ENCODE assay signal across 23 cellular contexts in the genomic region with DNA sequence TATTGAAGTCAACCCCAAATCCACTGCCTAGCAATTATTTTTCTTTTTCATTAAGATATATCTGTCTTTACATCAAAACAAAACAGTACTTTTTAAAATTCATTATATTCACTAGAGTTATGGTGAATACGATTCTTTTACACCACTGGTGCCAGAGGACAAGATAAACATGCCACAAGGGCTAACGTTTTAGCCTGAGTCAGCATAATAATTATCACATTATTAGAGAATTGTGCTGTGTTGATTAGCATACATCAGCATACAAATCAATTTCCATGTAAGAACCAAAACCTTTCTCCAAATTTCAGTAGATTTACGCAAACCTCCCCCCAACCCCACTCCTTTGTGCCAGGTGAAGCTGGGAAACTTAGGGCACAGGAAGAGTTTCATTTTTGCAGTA.
DNase-seq lines count a peak whose midpoint lies in the region; ATAC-seq, FAIRE-seq and TF ChIP-seq lines count a peak whose summit lies in the region.
"Had no signal": no experiment of that assay in that cellular context is flagged by ENCODE, and none has a peak within 500 bp of the region (broad histone marks: within the 10 kb centered on the region; RNA-seq: fewer than 3 reads in every experiment).

No MANE protein-coding gene starts in this region.

- in situ Hi-C loops in HepG2 (cut with HindIII; ENCODE audit: extremely low pct_ligation_motif_present, low pct_unique_long_range_greater_than_20kb) (no loop called here), Panc1 (cut with HindIII; ENCODE audit: low pct_unique_long_range_greater_than_20kb, low sequenced_read_pairs) (no loop called here)

- TF ChIP-seq POLR2A in HepG2 (IDR thresholded peaks at IDR 0.05; ENCODE audit: insufficient read depth in 1 of 2, low read depth in 2 of 2, low read length in 2 of 2) (no peak), right lobe of liver (IDR thresholded peaks at IDR 0.05) (no peak), body of pancreas (IDR thresholded peaks at IDR 0.05) (no peak)

- no peak for TF ChIP-seq CTCF in HepG2 (CRISPR knock-in tag; IDR thresholded peaks at IDR 0.05)
- TF ChIP-seq CTCF in right lobe of liver (IDR thresholded peaks at IDR 0.05): no peak
- no peak for TF ChIP-seq CTCF in Panc1 (IDR thresholded peaks at IDR 0.05)
- TF ChIP-seq CTCF in pancreas (IDR thresholded peaks at IDR 0.05): no peak
- no peak for TF ChIP-seq CTCF in D721Med (IDR thresholded peaks at IDR 0.05; ENCODE audit: insufficient read depth, missing control alignments)
- TF ChIP-seq CTCF in body of pancreas (IDR thresholded peaks at IDR 0.05): no peak

- peaks cover 15% of the 10 kb centered on the region for H3K9me3 ChIP-seq in HepG2 (ENCODE audit: low read length)
- H3K9me3 ChIP-seq in right lobe of liver: no peaks in the 10 kb centered on the region
- peaks cover 22% of the 10 kb centered on the region for H3K9me3 ChIP-seq in Panc1 (ENCODE audit: control insufficient read depth, insufficient read depth, low read depth, low read length)
- peaks cover 14% of the 10 kb centered on the region for H3K9me3 ChIP-seq in iPS-20b (ENCODE audit: insufficient read depth, low read depth, low read length)
- H3K9me3 ChIP-seq in pancreas: no peaks in the 10 kb centered on the region
- peaks cover 0 to 4% (median 0%) of the 10 kb centered on the region in 3 donors for H3K9me3 ChIP-seq in body of pancreas
- H3K9me3 ChIP-seq: BE2C had no signal

- TF ChIP-seq RAD21 in HepG2 (CRISPR knock-in tag; IDR thresholded peaks at IDR 0.05): no peak

- TF ChIP-seq EP300 in HepG2 (IDR thresholded peaks at IDR 0.05; ENCODE audit: low read depth in 2 of 2, low read length in 2 of 2) (no peak), HepG2 (CRISPR knock-in tag; IDR thresholded peaks at IDR 0.05; ENCODE audit: borderline replicate concordance) (no peak)

- no peaks in the 10 kb centered on the region for H3K4me1 ChIP-seq in HepG2 (ENCODE audit: insufficient read depth, low read length)
- H3K4me1 ChIP-seq in right lobe of liver: no peaks in the 10 kb centered on the region
- H3K4me1 ChIP-seq in Panc1 (ENCODE audit: control insufficient read depth, insufficient read depth, low read length): no peaks in the 10 kb centered on the region
- H3K4me1 ChIP-seq in iPS-20b (ENCODE audit: insufficient read depth, low read length): peaks cover 19% of the 10 kb centered on the region; the same call in 1 of the 2 replicates
- H3K4me1 ChIP-seq in pancreas: no peaks in the 10 kb centered on the region
- H3K4me1 ChIP-seq in body of pancreas: no peaks in the 10 kb centered on the region
- H3K4me1 ChIP-seq: BE2C; BLaER1 treated with 17β-estradiol and CSF1 and Interleukin-3, amounts not matched to agents 10 nM and 100 nM had no signal

- ATAC-seq in HepG2 (no peak), right lobe of liver (no peak), Panc1 (no peak), pancreas (no peak), body of pancreas (no peak)
- ATAC-seq: HCT116 had no signal

- H2AFZ ChIP-seq in HepG2 (ENCODE audit: low read length): no peak overlapping the region

- no peaks in the 10 kb centered on the region for H3K79me2 ChIP-seq in HepG2 (ENCODE audit: insufficient read depth, low read length)

- CTCF ChIA-PET in HepG2 (lab: Yijun Ruan, JAX; ENCODE audit: low intra/inter-chr PET ratio, low total read pairs) (no interaction called here), Panc1 (lab: Charles Lee) (no interaction called here)

- POLR2A ChIA-PET in HepG2 (lab: Yijun Ruan, JAX): no interaction called here
- POLR2A ChIA-PET in Panc1 (lab: Charles Lee): no interaction called here

- no peak overlapping the region for H3K4me2 ChIP-seq in HepG2 (ENCODE audit: low read depth, low read length)
- H3K4me2 ChIP-seq: BLaER1 treated with 17β-estradiol and CSF1 and Interleukin-3, amounts not matched to agents 10 nM and 100 nM had no signal

- no peaks in the 10 kb centered on the region for H3K27me3 ChIP-seq in HepG2 (ENCODE audit: control insufficient read depth in 1 of 2, insufficient read depth in 2 of 2, low read length in 2 of 2)
- H3K27me3 ChIP-seq in right lobe of liver: no peaks in the 10 kb centered on the region
- H3K27me3 ChIP-seq in Panc1 (ENCODE audit: control insufficient read depth, insufficient read depth, low read length): no peaks in the 10 kb centered on the region
- H3K27me3 ChIP-seq in iPS-20b (ENCODE audit: insufficient read depth, low read length): no peaks in the 10 kb centered on the region
- no peaks in the 10 kb centered on the region for H3K27me3 ChIP-seq in pancreas
- H3K27me3 ChIP-seq in body of pancreas: no peaks in the 10 kb centered on the region
- H3K27me3 ChIP-seq: BE2C; BLaER1 treated with 17β-estradiol and CSF1 and Interleukin-3, amounts not matched to agents 10 nM and 100 nM had no signal

- H3K36me3 ChIP-seq in HepG2 (replicated peaks in 1 of 2; ENCODE audit: control insufficient read depth in 1 of 2, insufficient read depth in 2 of 2, low read length in 2 of 2) (no peaks in the 10 kb centered on the region), right lobe of liver (no peaks in the 10 kb centered on the region), Panc1 (ENCODE audit: control insufficient read depth, insufficient read depth, low read length) (no peaks in the 10 kb centered on the region), iPS-20b (ENCODE audit: insufficient read depth, low read depth, low read length) (no peaks in the 10 kb centered on the region), pancreas (no peaks in the 10 kb centered on the region), body of pancreas (replicated peaks in 1 of 2; ENCODE audit: insufficient read depth in 1 of 2, low read depth in 2 of 2) (no peaks in the 10 kb centered on the region)
- H3K36me3 ChIP-seq: BE2C; BLaER1 treated with 17β-estradiol and CSF1 and Interleukin-3, amounts not matched to agents 10 nM and 100 nM had no signal

- H3K27ac ChIP-seq in HepG2 (ENCODE audit: extremely low read length, insufficient read depth, low read length) (no peak overlapping the region), right lobe of liver (no peak overlapping the region), Panc1 (ENCODE audit: low read length) (peak overlapping the region; percentile 34; the same call in 1 of the 2 replicates), iPS-20b (ENCODE audit: low read length) (no peak overlapping the region), pancreas (no peak overlapping the region), body of pancreas (no peak overlapping the region)
- H3K27ac ChIP-seq: 22Rv1; BLaER1 treated with 17β-estradiol and CSF1 and Interleukin-3, amounts not matched to agents 10 nM and 100 nM had no signal

- no peaks in the 10 kb centered on the region for H4K20me1 ChIP-seq in HepG2 (ENCODE audit: insufficient read depth, low read length)
- H4K20me1 ChIP-seq: BLaER1 treated with 17β-estradiol and CSF1 and Interleukin-3, amounts not matched to agents 10 nM and 100 nM had no signal

- 33% methylated on average over 3 of the region's 3 CpGs for WGBS in HepG2 (ENCODE audit: low lambda C conversion rate)
- 50% methylated on average over 3 of the region's 3 CpGs for WGBS in right lobe of liver (ENCODE audit: insufficient coverage, low coverage, low lambda C conversion rate, missing lambda C conversion rate)
- WGBS in pancreas, 2 donors: 59 to 61% methylated on average over 3 of the region's 3 CpGs
- WGBS in body of pancreas, 2 donors: 54% methylated on average over 3 of the region's 3 CpGs

- FAIRE-seq in HepG2 (lab: Jason Lieb, UNC) (no peak), pancreas (lab: Jason Lieb, UNC) (no peak), D721Med (lab: Jason Lieb, UNC) (no peak)
- FAIRE-seq: A204.1, GM12891, GM18507 had no signal

- no peak overlapping the region for H3K4me3 ChIP-seq in HepG2 (replicated peaks in 1 of 3; ENCODE audit: insufficient read depth in 1 of 3, low read depth in 2 of 3, low read length in 3 of 3)
- H3K4me3 ChIP-seq in right lobe of liver: no peak overlapping the region
- H3K4me3 ChIP-seq in Panc1 (ENCODE audit: low read depth in 2 of 2, low read length in 2 of 2): no peak overlapping the region
- H3K4me3 ChIP-seq in iPS-20b (ENCODE audit: low read length): peak overlapping the region; percentile 10; the same call in 1 of the 2 replicates
- H3K4me3 ChIP-seq in pancreas: no peak overlapping the region
- H3K4me3 ChIP-seq in body of pancreas: no peak overlapping the region
- H3K4me3 ChIP-seq: BLaER1 treated with 17β-estradiol and CSF1 and Interleukin-3, amounts not matched to agents 10 nM and 100 nM had no signal

- intact Hi-C loops in HepG2 (cut with micrococcal nuclease; ENCODE audit: unreplicated experiment) (no loop called here), right lobe of liver (cut with DNase I) (no loop called here), Panc1 (cut with micrococcal nuclease; ENCODE audit: unreplicated experiment) (no loop called here), pancreas (cut with DNase I) (no loop called here), body of pancreas (cut with DNase I) (no loop called here)

- DNase-seq in HepG2 (ENCODE audit: low spot score) (no peak), right lobe of liver (no peak), Panc1 (ENCODE audit: low read depth, low spot score) (no peak), pancreas (no peak), D721Med (ENCODE audit: insufficient read length, low spot score) (no peak), body of pancreas (no peak)
- DNase-seq: ACHN; AML-193; BE2C; CD4-positive, alpha-beta T cell; CD8-positive, alpha-beta memory T cell; DMS53; DMS79 treated with DMSO at 0.1 percent for 48 hours; GF-D8; GOT3; H7 had no signal

- H3K9ac ChIP-seq in HepG2 (ENCODE audit: insufficient read depth, low read depth, low read length) (no peak overlapping the region), iPS-20b (ENCODE audit: low read depth, low read length) (no peak overlapping the region)
- H3K9ac ChIP-seq: BLaER1 treated with 17β-estradiol and CSF1 and Interleukin-3, amounts not matched to agents 10 nM and 100 nM had no signal

- BruUV-seq in HepG2 (replicated peaks; lab: Mats Ljungman, UMichigan) (no TSS peak), Panc1 (replicated peaks; lab: Mats Ljungman, UMichigan) (no TSS peak)

TF ChIP-seq in HepG2, 621 proteins besides CTCF, POLR2A, EP300 and RAD21:
- peak; percentile 92 to 97 for TF ChIP-seq MAFK (conservative IDR thresholded peaks at IDR 0.05 in 1 of 2, IDR thresholded peaks at IDR 0.05 in 1 of 2; ENCODE audit: low read length in 2 of 2)
- TF ChIP-seq ZNF550 (CRISPR knock-in tag; IDR thresholded peaks at IDR 0.05; ENCODE audit: borderline replicate concordance): no peak
- TF ChIP-seq MAFF (IDR thresholded peaks at IDR 0.05; ENCODE audit: low read depth, low read length): peak; percentile 97
